2 cellular contexts compared by ENCODE assay signal in genomic region chr5:115170128-115170923, GRCh38.
TF ChIP-seq lines count a peak whose summit lies in the region.

No MANE protein-coding gene starts in this region.

TF ChIP-seq in HEK293, 187 proteins besides CTCF, POLR2A, EP300 and RAD21 (continued from another document and continues in another):
- 0 out of 2 replicates have a peak, but pooled peaks have one; percentile 47 for TF ChIP-seq ZBTB10 (tag by site-specific recombination; IDR thresholded peaks at IDR 0.05)
- TF ChIP-seq RBAK (tag by site-specific recombination; IDR thresholded peaks at IDR 0.05): no peak
- no peak for TF ChIP-seq ZNF404 (tag by site-specific recombination; IDR thresholded peaks at IDR 0.05)
- no peak for TF ChIP-seq ZNF549 (tag by site-specific recombination; IDR thresholded peaks at IDR 0.05)
- no peak for TF ChIP-seq ZNF302 (tag by site-specific recombination; IDR thresholded peaks at IDR 0.05; ENCODE audit: low read depth)
- 0 out of 2 replicates have a peak, but pooled peaks have one; percentile 42 for TF ChIP-seq ZNF600 (tag by site-specific recombination; IDR thresholded peaks at IDR 0.05)
- TF ChIP-seq ZSCAN30 (tag by site-specific recombination; IDR thresholded peaks at IDR 0.05): peak; percentile 80; the same call in 1 of the 2 replicates
- no peak for TF ChIP-seq ZNF639 (tag by site-specific recombination; IDR thresholded peaks at IDR 0.05)
- TF ChIP-seq PATZ1 (tag by site-specific recombination; IDR thresholded peaks at IDR 0.05): peak; percentile 63
- no peak for TF ChIP-seq ZNF560 (tag by site-specific recombination; IDR thresholded peaks at IDR 0.05; ENCODE audit: borderline replicate concordance)
- TF ChIP-seq ZXDB (tag by site-specific recombination; IDR thresholded peaks at IDR 0.05): peak; percentile 66; the same call in 1 of the 2 replicates
- TF ChIP-seq PBX3 (CRISPR knock-in tag; IDR thresholded peaks at IDR 0.05): no peak
- TF ChIP-seq SCRT2 (tag by site-specific recombination; IDR thresholded peaks at IDR 0.05): no peak
- peak; percentile 74 for TF ChIP-seq ZNF561 (tag by site-specific recombination; IDR thresholded peaks at IDR 0.05; ENCODE audit: borderline replicate concordance)
- 0 out of 2 replicates have a peak, but pooled peaks have one; percentile 30 for TF ChIP-seq ZEB2 (tag by site-specific recombination; IDR thresholded peaks at IDR 0.05)
- TF ChIP-seq ZBTB48 (tag by site-specific recombination; IDR thresholded peaks at IDR 0.05): peak; percentile 99
- TF ChIP-seq ZNF596 (tag by site-specific recombination; IDR thresholded peaks at IDR 0.05): no peak
- peak; percentile 89 for TF ChIP-seq KLF1 (tag by site-specific recombination; IDR thresholded peaks at IDR 0.05)
- TF ChIP-seq SP7 (tag by site-specific recombination; IDR thresholded peaks at IDR 0.05): peak; percentile 34; the same call in 1 of the 2 replicates
- TF ChIP-seq ZNF398 (tag by site-specific recombination; IDR thresholded peaks at IDR 0.05): peak; percentile 87
- 0 out of 2 replicates have a peak, but pooled peaks have one; percentile 68 for TF ChIP-seq PRDM1 (tag by site-specific recombination; IDR thresholded peaks at IDR 0.05)

TF ChIP-seq in K562, 482 proteins besides CTCF, POLR2A, EP300 and RAD21 (continued from another document):
- no peak for TF ChIP-seq ZMIZ1 (IDR thresholded peaks at IDR 0.05; ENCODE audit: low read depth in 2 of 2, low read length in 2 of 2)
- no peak for TF ChIP-seq ZNF79 (CRISPR knock-in tag; IDR thresholded peaks at IDR 0.05; ENCODE audit: low read depth)
- TF ChIP-seq SRSF1 (IDR thresholded peaks at IDR 0.05; ENCODE audit: low read depth, low read length): no peak
- no peak for TF ChIP-seq GTF2A2 (tag; IDR thresholded peaks at IDR 0.05)
- TF ChIP-seq ELK3 (CRISPR knock-in tag; IDR thresholded peaks at IDR 0.05): no peak
- no peak for TF ChIP-seq CTCFL (IDR thresholded peaks at IDR 0.05; ENCODE audit: borderline replicate concordance, insufficient read depth, low read depth, low read length, poor library complexity, severe bottlenecking)
- TF ChIP-seq THRB (CRISPR knock-in tag; conservative IDR thresholded peaks at IDR 0.05): no peak
- peak; percentile 51; the same call in 1 of the 2 replicates for TF ChIP-seq ZBTB7A (IDR thresholded peaks at IDR 0.05; ENCODE audit: borderline replicate concordance, control insufficient read depth, low read depth, low read length)
- 0 out of 2 replicates have a peak, but pooled peaks have one; percentile 3 for TF ChIP-seq NR3C1 (CRISPR knock-in tag; IDR thresholded peaks at IDR 0.05)
- TF ChIP-seq SETDB1 (IDR thresholded peaks at IDR 0.05; ENCODE audit: low read length): no peak
- no peak for TF ChIP-seq NR0B1 (IDR thresholded peaks at IDR 0.05; ENCODE audit: partially characterized antibody)
- TF ChIP-seq PTBP1 (IDR thresholded peaks at IDR 0.05; ENCODE audit: low read depth, low read length): no peak
- TF ChIP-seq ARNT (IDR thresholded peaks at IDR 0.05): no peak
- no peak for TF ChIP-seq ZNF592 (IDR thresholded peaks at IDR 0.05)
- no peak for TF ChIP-seq ZNF134 (CRISPR knock-in tag; conservative IDR thresholded peaks at IDR 0.05)
- TF ChIP-seq TSC22D4 (tag; IDR thresholded peaks at IDR 0.05): no peak
- no peak for TF ChIP-seq GATAD2B (IDR thresholded peaks at IDR 0.05; ENCODE audit: borderline replicate concordance)
- no peak; the same call in 1 of the 2 replicates for TF ChIP-seq GABPB1 (CRISPR knock-in tag; IDR thresholded peaks at IDR 0.05)
- no peak for TF ChIP-seq L3MBTL2 (IDR thresholded peaks at IDR 0.05)
- TF ChIP-seq POLR3A (IDR thresholded peaks at IDR 0.05; ENCODE audit: borderline replicate concordance, extremely low read depth, insufficient read depth, insufficient read length): no peak
- no peak for TF ChIP-seq RAD51 (IDR thresholded peaks at IDR 0.05; ENCODE audit: borderline replicate concordance, low read depth)
- no peak for TF ChIP-seq CAMTA2 (CRISPR knock-in tag; conservative IDR thresholded peaks at IDR 0.05)
- no peak for TF ChIP-seq RBM14 (IDR thresholded peaks at IDR 0.05; ENCODE audit: borderline replicate concordance, insufficient read depth, low read depth, low read length)
- no peak for TF ChIP-seq ZNF586 (CRISPR knock-in tag; conservative IDR thresholded peaks at IDR 0.05)
- no peak for TF ChIP-seq NFYB (IDR thresholded peaks at IDR 0.05; ENCODE audit: extremely low read depth, insufficient read length)
- no peak for TF ChIP-seq HNRNPUL1 (IDR thresholded peaks at IDR 0.05; ENCODE audit: low read length)
- no peak for TF ChIP-seq ZNF696 (CRISPR knock-in tag; conservative IDR thresholded peaks at IDR 0.05)
- TF ChIP-seq VEZF1 (CRISPR knock-in tag; IDR thresholded peaks at IDR 0.05): peak; percentile 55; the same call in 1 of the 2 replicates
- no peak for TF ChIP-seq HLTF (IDR thresholded peaks at IDR 0.05)
- no peak for TF ChIP-seq THRA (IDR thresholded peaks at IDR 0.05)
- peak in 1 of 3 experiments; percentile 10 for TF ChIP-seq YY1 (IDR thresholded peaks at IDR 0.05; ENCODE audit: borderline replicate concordance in 1 of 3, control insufficient read depth in 1 of 3, extremely low read depth in 1 of 3, insufficient read depth in 3 of 3, insufficient read length in 1 of 3, insufficient replicate concordance in 2 of 3, low read depth in 1 of 3, low read length in 2 of 3)
- no peak for TF ChIP-seq CREB1 (IDR thresholded peaks at IDR 0.05)
- 0 out of 2 replicates have a peak, but pooled peaks have one; percentile 7 for TF ChIP-seq CREB1 (CRISPR knock-in tag; IDR thresholded peaks at IDR 0.05)
- TF ChIP-seq ZFX (CRISPR knock-in tag; IDR thresholded peaks at IDR 0.05): peak; percentile 25; the same call in 1 of the 2 replicates
- TF ChIP-seq PCBP1 (IDR thresholded peaks at IDR 0.05; ENCODE audit: low read depth, low read length, poor library complexity, severe bottlenecking): peak; percentile 10
- TF ChIP-seq IRF2 (CRISPR knock-in tag; IDR thresholded peaks at IDR 0.05): no peak
